1 cellular context compared by ENCODE assay signal in the genomic region with DNA sequence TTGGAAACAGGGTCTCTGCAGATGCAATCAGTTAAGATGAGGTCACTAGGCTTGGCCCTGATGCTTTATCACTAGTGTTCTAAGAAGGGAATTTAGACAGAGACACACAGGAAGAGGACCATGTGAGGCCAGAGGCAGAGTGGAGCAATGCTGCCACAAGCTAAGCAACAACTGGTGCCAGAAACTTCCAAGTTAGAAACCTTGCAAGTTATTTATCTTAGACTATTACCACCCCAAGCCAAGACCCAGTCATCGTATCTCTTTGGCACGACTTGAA.
TF ChIP-seq lines count a peak whose summit lies in the region.

No MANE protein-coding gene starts in this region.

TF ChIP-seq in GM12891, 5 proteins besides CTCF, POLR2A, EP300 and RAD21:
- no peak for TF ChIP-seq POU2F2 (IDR thresholded peaks at IDR 0.05; ENCODE audit: low read depth, low read length)
- TF ChIP-seq TAF1 (IDR thresholded peaks at IDR 0.05; ENCODE audit: low read depth, low read length): no peak
- no peak for TF ChIP-seq SPI1 (IDR thresholded peaks at IDR 0.05; ENCODE audit: low read depth, low read length)
- TF ChIP-seq POLR2AphosphoS5 (IDR thresholded peaks at IDR 0.05; ENCODE audit: low read depth, low read length): no peak
- no peak for TF ChIP-seq PAX5 (IDR thresholded peaks at IDR 0.05; ENCODE audit: insufficient read depth, low read length, severe bottlenecking)
